Comparison of ENCODE assay signal across 8 cellular contexts in genomic region chr19:13987101-13987890, GRCh38. TPM values are rescaled to one million over a fixed set of nuclear protein-coding genes. Genes with fewer than 3 reads are reported as not detected.
DNase-seq lines count a peak whose midpoint lies in the region; ATAC-seq and TF ChIP-seq lines count a peak whose summit lies in the region.

No MANE protein-coding gene starts in this region.

- no peaks in the 10 kb centered on the region for H3K9me3 ChIP-seq in body of pancreas
- no peaks in the 10 kb centered on the region for H3K9me3 ChIP-seq in mucosa of stomach (ENCODE audit: control insufficient read depth, low read length)

- no peak for TF ChIP-seq RAD21 in Ishikawa (IDR thresholded peaks at IDR 0.05; ENCODE audit: low read depth)

- H3K4me3 ChIP-seq in body of pancreas (no peak overlapping the region), mucosa of stomach (ENCODE audit: low read length) (no peak overlapping the region)

- peak overlapping the region; percentile 43 for H3K9ac ChIP-seq in mucosa of stomach (ENCODE audit: low read length)

- TF ChIP-seq CTCF in body of pancreas (IDR thresholded peaks at IDR 0.05) (no peak), GM10248 (IDR thresholded peaks at IDR 0.05; ENCODE audit: control extremely low read depth, extremely low read depth, low read depth, missing control alignments) (no peak)

- no peak for TF ChIP-seq EP300 in Ishikawa (IDR thresholded peaks at IDR 0.05; ENCODE audit: borderline replicate concordance)

- H3K4me1 ChIP-seq in body of pancreas (peaks cover 18% of the 10 kb centered on the region), mucosa of stomach (ENCODE audit: control insufficient read depth, insufficient read depth, low read length) (peaks cover 14% of the 10 kb centered on the region)

- peak; percentile 30 for ATAC-seq in body of pancreas
- ATAC-seq in GM18861 (IDR thresholded peaks at IDR 0.05; ENCODE audit: unreplicated experiment) = no peak

- H3K27ac ChIP-seq in body of pancreas = peak overlapping the region in 3 of 4 donors; percentile 13 to 77 (median 71)

- POLR2A ChIA-PET in GM10248 (lab: Yijun Ruan, JAX) (interaction anchor here (0.5 to 1.0 kb wide), 5 partner anchors 8 to 56 kb away, joined by 3 to 7 read pairs (median 4); partner anchors contain the start of gene RFX1), HEK293T (lab: Yijun Ruan, JAX) (interaction anchor here (0.9 kb wide), 1 partner anchor 10 kb away, joined by 3 read pairs; no protein-coding TSS in a partner anchor)

- peaks cover 0 to 2% of the 10 kb centered on the region in 2 donors for H3K36me3 ChIP-seq in body of pancreas (replicated peaks in 1 of 2; ENCODE audit: insufficient read depth in 1 of 2, low read depth in 2 of 2)
- peaks cover 5% of the 10 kb centered on the region for H3K36me3 ChIP-seq in mucosa of stomach (ENCODE audit: control insufficient read depth, insufficient read depth, low read length)

- CTCF ChIA-PET in GM10248 (lab: Yijun Ruan, JAX) (interaction anchor here (1.8 to 2.1 kb wide), 2 partner anchors 45 to 71 kb away, joined by 6 read pairs; partner anchors contain the start of gene IL27RA), HEK293T (lab: Yijun Ruan, JAX) (no interaction called here)

- no peaks in the 10 kb centered on the region for H3K27me3 ChIP-seq in body of pancreas
- no peaks in the 10 kb centered on the region for H3K27me3 ChIP-seq in mucosa of stomach (ENCODE audit: control insufficient read depth, insufficient read depth, low read length)

- WGBS in body of pancreas, 2 donors = 66 to 77% methylated on average over 11 to 16 of the region's 17 CpGs

- intact Hi-C loops in body of pancreas (cut with DNase I) = no loop called here

- TF ChIP-seq POLR2A in body of pancreas (IDR thresholded peaks at IDR 0.05) = no peak

- peak; percentile 82 for DNase-seq in Ammon's horn (ENCODE audit: low spot score)
- peak in 2 of 4 donors; percentile 35 to 36 for DNase-seq in body of pancreas
- DNase-seq in GM10248 (ENCODE audit: extremely low spot score) = no peak
- DNase-seq in HEK293T (ENCODE audit: extremely low spot score) = no peak
- DNase-seq in HUDEP-2 (lab: John Stamatoyannopoulos, UW; ENCODE audit: unreplicated experiment in 76 of 76) = no peak

TF ChIP-seq in Ishikawa, 13 proteins besides CTCF, POLR2A, EP300 and RAD21:
- no peak for TF ChIP-seq REST (IDR thresholded peaks at IDR 0.05; ENCODE audit: low read depth)
- no peak for TF ChIP-seq FOXM1 (IDR thresholded peaks at IDR 0.05; ENCODE audit: borderline replicate concordance, low read depth)
- peak; percentile 79 for TF ChIP-seq USF1 (IDR thresholded peaks at IDR 0.05)
- no peak for TF ChIP-seq EGR1 (IDR thresholded peaks at IDR 0.05)
- no peak for TF ChIP-seq CREB1 (IDR thresholded peaks at IDR 0.05; ENCODE audit: low read depth)
- TF ChIP-seq MAX (IDR thresholded peaks at IDR 0.05) = 0 out of 2 replicates have a peak, but pooled peaks have one; percentile 39

TF ChIP-seq in HEK293T, 16 proteins besides CTCF, POLR2A, EP300 and RAD21:
- TF ChIP-seq FOXK2 (IDR thresholded peaks at IDR 0.05) (no peak), LEF1 (IDR thresholded peaks at IDR 0.05; ENCODE audit: borderline replicate concordance) (no peak), BHLHE40 (IDR thresholded peaks at IDR 0.05; ENCODE audit: borderline replicate concordance) (no peak), TARDBP (IDR thresholded peaks at IDR 0.05) (no peak), ARNT (IDR thresholded peaks at IDR 0.05) (no peak), NFRKB (IDR thresholded peaks at IDR 0.05) (no peak)

RNA-seq across cellular contexts. Expression of gene RFX1, which starts 18.8 kb away (rescaled TPM):
- total RNA-seq in body of pancreas = 1 to 10 TPM; 3.9 to 7.6 TPM

RNA-seq across cellular contexts. Expression of gene DCAF15, which starts 35.0 kb away (rescaled TPM):
- total RNA-seq in body of pancreas = 10 to 100 TPM in 1 of 2 donors, 1 to 10 TPM in 1; 7.0 to 20.4 TPM

RNA-seq across cellular contexts. Expression of gene RLN3, which starts 40.7 kb away (rescaled TPM):
- not detected for total RNA-seq in body of pancreas

RNA-seq across cellular contexts. Expression of gene IL27RA, which starts 44.3 kb away (rescaled TPM):
- 1 to 10 TPM; 1.3 to 3.6 TPM for total RNA-seq in body of pancreas

RNA-seq across cellular contexts. Expression of gene PODNL1, which starts 49.1 kb away (rescaled TPM):
- under 1 TPM in 1 of 2 donors, not detected in 1; 0.66 TPM for total RNA-seq in body of pancreas
